In the genomic region with DNA sequence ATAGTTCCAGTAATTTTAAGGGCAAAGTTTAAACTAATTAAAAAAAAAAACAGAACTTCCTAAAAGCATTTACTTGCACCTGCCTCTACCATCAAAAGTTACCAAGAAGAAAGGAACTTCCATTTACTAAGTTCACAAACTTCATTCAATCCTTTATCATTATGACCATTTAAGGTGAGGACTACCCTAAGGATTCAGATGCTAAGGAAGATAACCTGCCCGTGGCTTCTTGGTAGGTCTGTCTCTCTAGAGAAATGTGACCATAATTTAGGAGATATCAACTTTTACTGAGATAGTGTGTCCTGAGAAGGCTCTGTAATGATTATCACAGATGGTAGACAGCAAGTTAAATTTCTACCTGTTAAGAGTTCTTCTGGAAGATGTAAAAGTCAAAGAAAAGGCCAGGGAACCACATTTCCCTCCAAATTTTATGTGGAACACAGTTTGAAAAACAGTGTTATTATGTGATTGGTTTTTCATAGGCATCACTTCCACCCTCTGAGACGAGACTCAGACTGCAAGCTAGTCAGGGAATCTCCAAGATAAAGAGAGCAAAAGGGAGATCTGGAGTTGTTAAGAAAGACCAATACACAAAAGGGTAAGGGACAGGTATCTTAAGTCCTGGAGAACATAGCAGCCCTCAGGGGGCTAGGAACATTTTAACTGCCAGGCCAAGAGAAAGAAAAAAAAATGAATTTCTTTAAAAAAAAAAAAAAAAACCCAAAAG, we compare ENCODE assay signal across 15 cellular contexts. TPM values are rescaled to one million over a fixed set of nuclear protein-coding genes. Genes with fewer than 3 reads are reported as not detected.
DNase-seq lines count a peak whose midpoint lies in the region; ATAC-seq, FAIRE-seq and TF ChIP-seq lines count a peak whose summit lies in the region.
"Had no signal": no experiment of that assay in that cellular context is flagged by ENCODE, and none has a peak within 500 bp of the region (broad histone marks: within the 10 kb centered on the region; RNA-seq: fewer than 3 reads in every experiment).

No MANE protein-coding gene starts in this region.

- no peaks in the 10 kb centered on the region for H3K36me3 ChIP-seq in A673 (ENCODE audit: insufficient read depth, low read length, poor library complexity, severe bottlenecking)
- no peaks in the 10 kb centered on the region for H3K36me3 ChIP-seq in GM23248 (ENCODE audit: low read depth)
- no peaks in the 10 kb centered on the region for H3K36me3 ChIP-seq in muscle layer of duodenum (ENCODE audit: control insufficient read depth in 1 of 2, insufficient read depth in 2 of 2, low read length in 2 of 2)
- peaks cover 0 to 8% of the 10 kb centered on the region in 2 experiments; a peak in 3 of 5 replicates for H3K36me3 ChIP-seq in HepG2 (replicated peaks in 1 of 2; ENCODE audit: control insufficient read depth in 1 of 2, insufficient read depth in 2 of 2, low read length in 2 of 2)

- H3K9me2 ChIP-seq in GM23248 (ENCODE audit: insufficient read depth): no peaks in the 10 kb centered on the region

- no peak overlapping the region for H3K4me3 Mint-ChIP-seq in activated naive CD8-positive, alpha-beta T cell treated with anti-CD3 and anti-CD28 coated beads, Interleukin-2, amount 50 U/mL, for 24 hours

- peaks cover 25% of the 10 kb centered on the region for H3K4me1 ChIP-seq in A673 (ENCODE audit: insufficient read depth, low read length, poor library complexity, severe bottlenecking)
- H3K4me1 ChIP-seq in GM23248 (ENCODE audit: insufficient read depth): peaks cover 33% of the 10 kb centered on the region
- peaks cover 18 to 58% of the 10 kb centered on the region in 2 donors for H3K4me1 ChIP-seq in muscle layer of duodenum (ENCODE audit: control insufficient read depth in 1 of 2, insufficient read depth in 2 of 2, low read length in 2 of 2)
- H3K4me1 ChIP-seq in HepG2 (ENCODE audit: insufficient read depth, low read length): peaks cover 47% of the 10 kb centered on the region

- no peak for FAIRE-seq in HepG2 (lab: Jason Lieb, UNC)
- FAIRE-seq: RCC 7860 had no signal

- H3K4me3 ChIP-seq in A673 (ENCODE audit: low read depth, low read length, poor library complexity, severe bottlenecking): no peak overlapping the region
- H3K4me3 ChIP-seq in GM23248: no peak overlapping the region
- no peak overlapping the region for H3K4me3 ChIP-seq in muscle layer of duodenum (ENCODE audit: low read depth in 1 of 2, low read length in 2 of 2)
- H3K4me3 ChIP-seq in HepG2 (replicated peaks in 1 of 3; ENCODE audit: insufficient read depth in 1 of 3, low read depth in 2 of 3, low read length in 3 of 3): no peak overlapping the region

- TF ChIP-seq CTCF in A673 (conservative IDR thresholded peaks at IDR 0.05; ENCODE audit: low read depth, low read length): no peak
- no peak for TF ChIP-seq CTCF in HepG2 (CRISPR knock-in tag; IDR thresholded peaks at IDR 0.05)

- intact Hi-C loops in A673 (cut with micrococcal nuclease; ENCODE audit: unreplicated experiment): no loop called here
- intact Hi-C loops in HepG2 (cut with micrococcal nuclease; ENCODE audit: unreplicated experiment): no loop called here

- H3K27me3 Mint-ChIP-seq in activated naive CD8-positive, alpha-beta T cell treated with anti-CD3 and anti-CD28 coated beads, Interleukin-2, amount 50 U/mL, for 24 hours: no peaks in the 10 kb centered on the region

- H3K4me1 Mint-ChIP-seq in activated naive CD8-positive, alpha-beta T cell treated with anti-CD3 and anti-CD28 coated beads, Interleukin-2, amount 50 U/mL, for 24 hours: peaks cover 89% of the 10 kb centered on the region

- H3K9me3 ChIP-seq in A673 (ENCODE audit: low read depth, low read length, poor library complexity, severe bottlenecking): no peaks in the 10 kb centered on the region
- H3K9me3 ChIP-seq in GM23248 (ENCODE audit: low read depth): no peaks in the 10 kb centered on the region
- no peaks in the 10 kb centered on the region for H3K9me3 ChIP-seq in muscle layer of duodenum (ENCODE audit: control insufficient read depth in 1 of 2, low read length in 2 of 2)
- H3K9me3 ChIP-seq in HepG2 (ENCODE audit: low read length): no peaks in the 10 kb centered on the region

- H3K79me2 ChIP-seq in GM23248 (ENCODE audit: insufficient read depth) (peaks cover 100% of the 10 kb centered on the region), HepG2 (ENCODE audit: insufficient read depth, low read length) (peaks cover 91% of the 10 kb centered on the region)

- H3K4me2 ChIP-seq in GM23248 (ENCODE audit: unreplicated experiment) (peak overlapping the region; percentile 65), HepG2 (ENCODE audit: low read depth, low read length) (no peak overlapping the region)

- H3K27ac ChIP-seq in A673 (ENCODE audit: low read depth, low read length, poor library complexity, severe bottlenecking): peak overlapping the region; percentile 1
- no peak overlapping the region for H3K27ac ChIP-seq in GM23248
- H3K27ac ChIP-seq in muscle layer of duodenum (ENCODE audit: low read length): peak overlapping the region; percentile 33
- no peak overlapping the region for H3K27ac ChIP-seq in HepG2 (ENCODE audit: extremely low read length, insufficient read depth, low read length)

- TF ChIP-seq EP300 in HepG2 (IDR thresholded peaks at IDR 0.05; ENCODE audit: low read depth in 2 of 2, low read length in 2 of 2): no peak
- no peak for TF ChIP-seq EP300 in HepG2 (CRISPR knock-in tag; IDR thresholded peaks at IDR 0.05; ENCODE audit: borderline replicate concordance)

- no peak for TF ChIP-seq POLR2A in HepG2 (IDR thresholded peaks at IDR 0.05; ENCODE audit: insufficient read depth in 1 of 2, low read depth in 2 of 2, low read length in 2 of 2)

- H3K36me3 Mint-ChIP-seq in activated naive CD8-positive, alpha-beta T cell treated with anti-CD3 and anti-CD28 coated beads, Interleukin-2, amount 50 U/mL, for 24 hours (ENCODE audit: low read depth): peaks cover 15% of the 10 kb centered on the region

- TF ChIP-seq RAD21 in HepG2 (CRISPR knock-in tag; IDR thresholded peaks at IDR 0.05): no peak

- H3K9ac ChIP-seq in GM23248: no peak overlapping the region
- H3K9ac ChIP-seq in HepG2 (ENCODE audit: insufficient read depth, low read depth, low read length): no peak overlapping the region

- no TSS peak for BruUV-seq in A673 (replicated peaks; lab: Mats Ljungman, UMichigan)
- no TSS peak for BruUV-seq in HepG2 (replicated peaks; lab: Mats Ljungman, UMichigan)

- H2AFZ ChIP-seq in GM23248 (no peak overlapping the region), HepG2 (ENCODE audit: low read length) (no peak overlapping the region)

- peak overlapping the region; percentile 59 for H3K27ac Mint-ChIP-seq in activated naive CD8-positive, alpha-beta T cell treated with anti-CD3 and anti-CD28 coated beads, Interleukin-2, amount 50 U/mL, for 24 hours

- DNase-seq in A673 (ENCODE audit: low spot score) (no peak), GM23248 (no peak), HepG2 (ENCODE audit: low spot score) (no peak), KG1 (lab: John Stamatoyannopoulos, UW) (no peak), globus pallidus (ENCODE audit: low spot score) (no peak), NCI-H2107 treated with DMSO at 0.1 percent for 48 hours (lab: John Stamatoyannopoulos, UW; ENCODE audit: unreplicated experiment) (no peak)
- DNase-seq in activated naive CD8-positive, alpha-beta T cell treated with anti-CD3 and anti-CD28 coated beads, Interleukin-2, amount 50 U/mL, for 24 hours: no peak
- DNase-seq: activated T-cell treated with anti-CD3 and anti-CD28 coated beads, Interleukin-2, amount 50 U/mL, for 1 hour; cerebellar nuclear complex; NCI-H2227 treated with DMSO at 0.1 percent for 48 hours had no signal

- no peak for ATAC-seq in activated naive CD8-positive, alpha-beta T cell treated with anti-CD3 and anti-CD28 coated beads, Interleukin-2, amount 50 U/mL, for 24 hours
- ATAC-seq in HepG2: no peak

- WGBS in GM23248 (ENCODE audit: low coverage in 1 of 2, low lambda C conversion rate in 2 of 2, missing lambda C conversion rate in 2 of 2), 2 experiments: 77 to 86% methylated on average over 2 of the region's 2 CpGs
- 89% methylated on average over 2 of the region's 2 CpGs for WGBS in HepG2 (ENCODE audit: low lambda C conversion rate)

- POLR2A ChIA-PET in A673 (lab: Charles Lee; ENCODE audit: low non-redundant PET) (no interaction called here), HepG2 (lab: Yijun Ruan, JAX) (no interaction called here)

- H3F3A ChIP-seq in GM23248 (ENCODE audit: insufficient read depth): peaks cover 17% of the 10 kb centered on the region; the same call in 1 of the 2 replicates

- in situ Hi-C loops in GM23248 (cut with MboI): no loop called here
- in situ Hi-C loops in HepG2 (cut with HindIII; ENCODE audit: extremely low pct_ligation_motif_present, low pct_unique_long_range_greater_than_20kb): no loop called here

- H3K27me3 ChIP-seq in A673 (replicated peaks; ENCODE audit: insufficient read depth, low read depth, low read length, poor library complexity) (no peaks in the 10 kb centered on the region), GM23248 (replicated peaks; ENCODE audit: insufficient read depth) (no peaks in the 10 kb centered on the region), muscle layer of duodenum (ENCODE audit: low read depth, low read length) (no peaks in the 10 kb centered on the region), HepG2 (ENCODE audit: control insufficient read depth in 1 of 2, insufficient read depth in 2 of 2, low read length in 2 of 2) (no peaks in the 10 kb centered on the region)

- CTCF ChIA-PET in A673 (lab: Charles Lee) (no interaction called here), HepG2 (lab: Yijun Ruan, JAX; ENCODE audit: low intra/inter-chr PET ratio, low total read pairs) (no interaction called here)

- no peaks in the 10 kb centered on the region for H3K9me3 Mint-ChIP-seq in activated naive CD8-positive, alpha-beta T cell treated with anti-CD3 and anti-CD28 coated beads, Interleukin-2, amount 50 U/mL, for 24 hours

- H4K20me1 ChIP-seq in GM23248 (ENCODE audit: insufficient read depth): peaks cover 35% of the 10 kb centered on the region
- H4K20me1 ChIP-seq in HepG2 (ENCODE audit: insufficient read depth, low read length): peaks cover 55% of the 10 kb centered on the region

RNA-seq across cellular contexts. Expression of a gene that starts 44.9 kb away (rescaled TPM):
- total RNA-seq in A673 (2021): 246 and 257 TPM in 2 replicates
- 70.9 and 71.6 TPM in 2 replicates for total RNA-seq in GM23248 (2014; rRNA removed; shearing (Covaris generic))
- polyA plus RNA-seq in GM23248 (2016; fragmentation: Nextera tagmentation; extraction: Ambion mirVana): 51.7 and 52.0 TPM in 2 replicates
- total RNA-seq in HepG2 (2016; rRNA removed; fragmentation: Illumina TruSeq; extraction: Trizol): 80.1 and 93.4 TPM in 2 replicates
- 11.9 and 18.9 TPM in 2 replicates for total RNA-seq in HepG2 (2016; cell fraction: cytosol; rRNA removed; fragmentation: Illumina TruSeq; extraction: Trizol; ENCODE audit: low read depth)
- 79.6 and 87.8 TPM in 2 replicates for total RNA-seq in HepG2 (2016; cell fraction: insoluble cytoplasmic fraction; rRNA removed; fragmentation: Illumina TruSeq; extraction: Trizol)
- 21.9 and 25.0 TPM in 2 replicates for total RNA-seq in HepG2 (2016; cell fraction: membrane; rRNA removed; fragmentation: Illumina TruSeq; extraction: Trizol)
- total RNA-seq in HepG2 (2016; cell fraction: nucleus; rRNA removed; fragmentation: Illumina TruSeq; extraction: Trizol): 82.4 and 83.3 TPM in 2 replicates
- polyA plus RNA-seq in HepG2 (2011; rRNA removed): 69.0 and 70.4 TPM in 2 replicates
- 39.2 and 40.8 TPM in 2 replicates for polyA plus RNA-seq in HepG2 (2011; cell fraction: cytosol; rRNA removed)
- polyA plus RNA-seq in HepG2 (2011; cell fraction: nucleus; rRNA removed): 119 and 122 TPM in 2 replicates
- polyA plus RNA-seq in HepG2 (2012): 26.5 and 31.0 TPM in 2 replicates
- polyA plus RNA-seq in HepG2 (2016; cell fraction: cytosol; fragmentation: Illumina TruSeq; extraction: Trizol; ENCODE audit: low read depth): 1.3 and 1.7 TPM in 2 replicates
- polyA plus RNA-seq in HepG2 (2016; cell fraction: insoluble cytoplasmic fraction; fragmentation: Illumina TruSeq; extraction: Trizol; ENCODE audit: low read depth): 45.5 and 54.9 TPM in 2 replicates
- 4.2 and 6.0 TPM in 2 replicates for polyA plus RNA-seq in HepG2 (2016; cell fraction: membrane; fragmentation: Illumina TruSeq; extraction: Trizol; ENCODE audit: low read depth)
- polyA plus RNA-seq in HepG2 (2016; cell fraction: nucleus; fragmentation: Illumina TruSeq; extraction: Trizol; ENCODE audit: insufficient read depth, low read depth): 81.4 and 92.9 TPM in 2 replicates
- 153 and 310 TPM in 2 replicates for polyA minus RNA-seq in HepG2 (2011; rRNA and poly(A)+ RNA removed; ENCODE audit: low replicate concordance)
- polyA minus RNA-seq in HepG2 (2011; cell fraction: cytosol; rRNA and poly(A)+ RNA removed): 51.3 and 63.1 TPM in 2 replicates
- 123 and 152 TPM in 2 replicates for polyA minus RNA-seq in HepG2 (2011; cell fraction: nucleus; rRNA and poly(A)+ RNA removed)

RNA-seq across cellular contexts. Expression of a gene that starts 57.4 kb away (rescaled TPM):
- 68.1 and 74.3 TPM in 2 replicates for total RNA-seq in A673 (2021)
- total RNA-seq in GM23248 (2014; rRNA removed; shearing (Covaris generic)): 68.7 and 90.2 TPM in 2 replicates
- polyA plus RNA-seq in GM23248 (2016; fragmentation: Nextera tagmentation; extraction: Ambion mirVana): 78.4 and 82.2 TPM in 2 replicates
- 91.5 and 129 TPM in 2 replicates for total RNA-seq in HepG2 (2016; rRNA removed; fragmentation: Illumina TruSeq; extraction: Trizol)
- total RNA-seq in HepG2 (2016; cell fraction: cytosol; rRNA removed; fragmentation: Illumina TruSeq; extraction: Trizol; ENCODE audit: low read depth): 298 and 321 TPM in 2 replicates
- total RNA-seq in HepG2 (2016; cell fraction: insoluble cytoplasmic fraction; rRNA removed; fragmentation: Illumina TruSeq; extraction: Trizol): 81.6 and 129 TPM in 2 replicates
- total RNA-seq in HepG2 (2016; cell fraction: membrane; rRNA removed; fragmentation: Illumina TruSeq; extraction: Trizol): 276 and 295 TPM in 2 replicates
- total RNA-seq in HepG2 (2016; cell fraction: nucleus; rRNA removed; fragmentation: Illumina TruSeq; extraction: Trizol): 68.5 and 73.1 TPM in 2 replicates
- polyA plus RNA-seq in HepG2 (2011; rRNA removed): 55.6 and 59.4 TPM in 2 replicates
- polyA plus RNA-seq in HepG2 (2011; cell fraction: cytosol; rRNA removed): 75.6 and 88.6 TPM in 2 replicates
- 25.5 and 28.0 TPM in 2 replicates for polyA plus RNA-seq in HepG2 (2011; cell fraction: nucleus; rRNA removed)
- polyA plus RNA-seq in HepG2 (2012): 46.9 and 52.6 TPM in 2 replicates
- 363 and 406 TPM in 2 replicates for polyA plus RNA-seq in HepG2 (2016; cell fraction: cytosol; fragmentation: Illumina TruSeq; extraction: Trizol; ENCODE audit: low read depth)
- polyA plus RNA-seq in HepG2 (2016; cell fraction: insoluble cytoplasmic fraction; fragmentation: Illumina TruSeq; extraction: Trizol; ENCODE audit: low read depth): 80.1 and 94.0 TPM in 2 replicates
- polyA plus RNA-seq in HepG2 (2016; cell fraction: membrane; fragmentation: Illumina TruSeq; extraction: Trizol; ENCODE audit: low read depth): 256 and 270 TPM in 2 replicates
- 125 and 127 TPM in 2 replicates for polyA plus RNA-seq in HepG2 (2016; cell fraction: nucleus; fragmentation: Illumina TruSeq; extraction: Trizol; ENCODE audit: insufficient read depth, low read depth)
- polyA minus RNA-seq in HepG2 (2011; rRNA and poly(A)+ RNA removed; ENCODE audit: low replicate concordance): 42.4 and 68.4 TPM in 2 replicates
- polyA minus RNA-seq in HepG2 (2011; cell fraction: cytosol; rRNA and poly(A)+ RNA removed): 19.5 and 22.2 TPM in 2 replicates
- polyA minus RNA-seq in HepG2 (2011; cell fraction: nucleus; rRNA and poly(A)+ RNA removed): 21.8 and 25.0 TPM in 2 replicates

RNA-seq across cellular contexts. Expression of a gene that starts 59.1 kb away (rescaled TPM):
- total RNA-seq in A673 (2021): 1.0 TPM in 2 replicates
- total RNA-seq in GM23248 (2014; rRNA removed; shearing (Covaris generic)): 0.13 and 0.22 TPM in 2 replicates
- polyA plus RNA-seq in GM23248 (2016; fragmentation: Nextera tagmentation; extraction: Ambion mirVana): 0.11 TPM in 1 of 2 replicates, not detected in the other
- 0.60 and 1.2 TPM in 2 replicates for total RNA-seq in HepG2 (2016; rRNA removed; fragmentation: Illumina TruSeq; extraction: Trizol)
- total RNA-seq in HepG2 (2016; cell fraction: cytosol; rRNA removed; fragmentation: Illumina TruSeq; extraction: Trizol; ENCODE audit: low read depth): 0.91 and 1.4 TPM in 2 replicates
- total RNA-seq in HepG2 (2016; cell fraction: insoluble cytoplasmic fraction; rRNA removed; fragmentation: Illumina TruSeq; extraction: Trizol): 1.0 and 1.7 TPM in 2 replicates
- 1.2 and 1.4 TPM in 2 replicates for total RNA-seq in HepG2 (2016; cell fraction: membrane; rRNA removed; fragmentation: Illumina TruSeq; extraction: Trizol)
- 0.72 and 1.2 TPM in 2 replicates for total RNA-seq in HepG2 (2016; cell fraction: nucleus; rRNA removed; fragmentation: Illumina TruSeq; extraction: Trizol)
- 0.15 and 0.40 TPM in 2 replicates for polyA plus RNA-seq in HepG2 (2011; rRNA removed)
- polyA plus RNA-seq in HepG2 (2011; cell fraction: cytosol; rRNA removed): 0.13 and 0.14 TPM in 2 replicates
- polyA plus RNA-seq in HepG2 (2011; cell fraction: nucleus; rRNA removed): 0.77 and 1.1 TPM in 2 replicates
- 0.79 and 0.80 TPM in 2 replicates for polyA plus RNA-seq in HepG2 (2012)
- polyA plus RNA-seq in HepG2 (2016; cell fraction: cytosol; fragmentation: Illumina TruSeq; extraction: Trizol; ENCODE audit: low read depth): 0.51 and 1.2 TPM in 2 replicates
- 0.83 and 0.93 TPM in 2 replicates for polyA plus RNA-seq in HepG2 (2016; cell fraction: insoluble cytoplasmic fraction; fragmentation: Illumina TruSeq; extraction: Trizol; ENCODE audit: low read depth)
- 0.44 TPM in 1 of 2 replicates, not detected in the other for polyA plus RNA-seq in HepG2 (2016; cell fraction: membrane; fragmentation: Illumina TruSeq; extraction: Trizol; ENCODE audit: low read depth)
- polyA plus RNA-seq in HepG2 (2016; cell fraction: nucleus; fragmentation: Illumina TruSeq; extraction: Trizol; ENCODE audit: insufficient read depth, low read depth): 2.3 and 3.6 TPM in 2 replicates
- 0.16 and 0.64 TPM in 2 replicates for polyA minus RNA-seq in HepG2 (2011; rRNA and poly(A)+ RNA removed; ENCODE audit: low replicate concordance)
- polyA minus RNA-seq in HepG2 (2011; cell fraction: cytosol; rRNA and poly(A)+ RNA removed): not detected in 2 replicates
- 0.75 and 1.2 TPM in 2 replicates for polyA minus RNA-seq in HepG2 (2011; cell fraction: nucleus; rRNA and poly(A)+ RNA removed)
- total RNA-seq: M059J had no signal
- polyA plus RNA-seq: fibroblast of lung, neural cell had no signal

Comparison
In these comparisons a context has a peak if more than half of its experiments do, and no peak if none do; other contexts are left out.
1. H3K27ac ChIP-seq: peak in A673 (single experiment) and muscle layer of duodenum (single experiment); none in GM23248 (single experiment) and HepG2 (single experiment).